25 cellular contexts compared by ENCODE assay signal in the genomic region with DNA sequence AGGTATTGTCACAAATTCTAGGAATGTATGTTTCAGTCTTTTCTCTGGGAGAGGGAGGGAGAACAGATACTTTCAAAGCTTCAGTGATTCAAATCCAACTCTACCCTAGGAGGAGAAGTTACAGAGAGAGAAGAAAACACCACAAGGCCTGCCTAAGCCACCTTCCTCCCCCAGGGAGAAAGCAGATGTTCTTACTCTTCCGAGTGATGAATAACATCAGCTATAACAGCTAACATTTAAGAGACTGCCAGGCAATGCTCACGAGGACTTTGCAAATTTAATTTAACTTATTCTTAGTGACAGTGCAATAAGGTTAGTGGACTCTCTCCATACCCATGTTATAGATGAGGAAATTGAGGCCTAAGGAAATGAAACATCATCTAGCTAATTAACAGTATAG. TPM values are rescaled to one million over a fixed set of nuclear protein-coding genes. Genes with fewer than 3 reads are reported as not detected.
"Had no signal": no experiment of that assay in that cellular context is flagged by ENCODE, and none has a peak within 500 bp of the region (broad histone marks: within the 10 kb centered on the region; RNA-seq: fewer than 3 reads in every experiment).

No MANE protein-coding gene starts in this region.

- H3K27ac ChIP-seq: RWPE1 had no signal

- ATAC-seq: HepG2, Panc1, PC-3 had no signal

- DNase-seq: IMR-90, Karpas-422, KG1, MM.1S, NCI-H1092 treated with DMSO at 0.1 percent for 48 hours, NCI-H1436, NCI-H187, NCI-H2029, NCI-H2081 treated with DMSO at 0.1 percent for 48 hours, NCI-H2171, NCI-H226, NCI-H446, NCI-H510A, NCI-H524 treated with DMSO at 0.1 percent for 48 hours, NCI-H69, NCI-H774, PC-3, SHP77 had no signal

RNA-seq across cellular contexts. Expression of gene TAS2R41, which starts 36.8 kb away (rescaled TPM):
- total RNA-seq: HepG2, HT1080, IMR-90, M059J, OCI-LY7, PC-3, SK-MEL-5 had no signal
- polyA plus RNA-seq: HepG2, IMR-90 had no signal

RNA-seq across cellular contexts. Expression of gene CTAGE15, which starts 57.1 kb away (rescaled TPM):
- total RNA-seq: HepG2, HT1080, IMR-90, OCI-LY7, SK-MEL-5 had no signal
- polyA plus RNA-seq: HepG2, IMR-90 had no signal
